In genomic region chr9:113807173-113808061, GRCh38 we compare ENCODE assay signal across 8 cellular contexts.
DNase-seq lines count a peak whose midpoint lies in the region; ATAC-seq and TF ChIP-seq lines count a peak whose summit lies in the region.

No MANE protein-coding gene starts in this region.

- no peaks in the 10 kb centered on the region for H3K4me1 ChIP-seq in colonic mucosa
- peaks cover 0 to 10% of the 10 kb centered on the region in 2 donors for H3K4me1 ChIP-seq in left lung

- H3K27me3 Mint-ChIP-seq in T-cell, result peaks cover 4 to 16% of the 10 kb centered on the region in 2 donors

- H3K36me3 Mint-ChIP-seq in T-cell, result no peaks in the 10 kb centered on the region

- H3K4me3 Mint-ChIP-seq in T-cell, result no peak overlapping the region

- TF ChIP-seq CTCF in colonic mucosa (IDR thresholded peaks at IDR 0.05) (peak; percentile 77), left lung (IDR thresholded peaks at IDR 0.05) (peak; percentile 85 to 89)

- ATAC-seq in T-cell (replicated peaks in 1 of 4) (peak in 3 of 4 experiments; percentile 31 to 48 (median 40)), left lung (peak; percentile 95), GM18861 (IDR thresholded peaks at IDR 0.05; ENCODE audit: unreplicated experiment) (no peak)

- H3K9me3 ChIP-seq in colonic mucosa (no peaks in the 10 kb centered on the region), left lung (no peaks in the 10 kb centered on the region)

- no peaks in the 10 kb centered on the region for H3K9me3 Mint-ChIP-seq in T-cell

- H3K4me3 ChIP-seq in colonic mucosa (no peak overlapping the region), left lung (no peak overlapping the region)

- no peak overlapping the region for H3K9ac ChIP-seq in colonic mucosa (ENCODE audit: low read depth in 2 of 2, low read length in 2 of 2)

- H3K4me1 Mint-ChIP-seq in T-cell, result peaks cover 0 to 7% (median 3%) of the 10 kb centered on the region in 3 donors

- DNase-seq in SKM-1 treated with dmso at 0.1 percent for 144 hours (lab: John Stamatoyannopoulos, UW; ENCODE audit: unreplicated experiment), result peak; percentile 34
- DNase-seq in SKM-1 (lab: John Stamatoyannopoulos, UW; ENCODE audit: unreplicated experiment), result no peak
- peak; percentile 58 for DNase-seq in LoVo (ENCODE audit: low spot score)
- peak in 15 of 34 experiments; percentile 1 to 24 (median 12) for DNase-seq in T-cell
- DNase-seq in colonic mucosa, result peak; percentile 59
- no peak for DNase-seq in left lung
- peak; percentile 9 to 10 for DNase-seq in stimulated activated CD4-positive, alpha-beta T cell treated with anti-CD3 and anti-CD28 coated beads, Interleukin-4, amount 100 ng/mL, for 4 hours

- H3K36me3 ChIP-seq in colonic mucosa, result no peaks in the 10 kb centered on the region
- H3K36me3 ChIP-seq in left lung, result no peaks in the 10 kb centered on the region

- CTCF ChIA-PET in T-cell (lab: Charles Lee), result no interaction called here

- intact Hi-C loops in colonic mucosa (cut with DNase I) (loop anchor here (5.0 to 10.0 kb wide), 3 partner anchors 70 to 227 kb away; partner anchors contain the start of gene ZNF618), left lung (cut with DNase I) (loop anchor here in 1 of 2 donors (10.0 kb wide), 1 partner anchor 227 kb away; no protein-coding TSS in a partner anchor)

- H3K27me3 ChIP-seq in colonic mucosa (no peaks in the 10 kb centered on the region), left lung (no peaks in the 10 kb centered on the region)

- H3K27ac ChIP-seq in colonic mucosa, result no peak overlapping the region
- H3K27ac ChIP-seq in left lung, result no peak overlapping the region

- POLR2A ChIA-PET in T-cell (lab: Charles Lee), result no interaction called here

- no peak overlapping the region for H3K27ac Mint-ChIP-seq in T-cell

Comparison
In these comparisons a context has a peak if more than half of its experiments do, and no peak if none do; other contexts are left out.
1. DNase-seq: peak in SKM-1 treated with dmso at 0.1 percent for 144 hours (single experiment), LoVo (single experiment), colonic mucosa (single experiment) and stimulated activated CD4-positive, alpha-beta T cell treated with anti-CD3 and anti-CD28 coated beads, Interleukin-4, amount 100 ng/mL, for 4 hours (2 of 2); none in SKM-1 (single experiment) and left lung (0 of 2).